ENCODE assay signal across 1 cellular context in the genomic region with DNA sequence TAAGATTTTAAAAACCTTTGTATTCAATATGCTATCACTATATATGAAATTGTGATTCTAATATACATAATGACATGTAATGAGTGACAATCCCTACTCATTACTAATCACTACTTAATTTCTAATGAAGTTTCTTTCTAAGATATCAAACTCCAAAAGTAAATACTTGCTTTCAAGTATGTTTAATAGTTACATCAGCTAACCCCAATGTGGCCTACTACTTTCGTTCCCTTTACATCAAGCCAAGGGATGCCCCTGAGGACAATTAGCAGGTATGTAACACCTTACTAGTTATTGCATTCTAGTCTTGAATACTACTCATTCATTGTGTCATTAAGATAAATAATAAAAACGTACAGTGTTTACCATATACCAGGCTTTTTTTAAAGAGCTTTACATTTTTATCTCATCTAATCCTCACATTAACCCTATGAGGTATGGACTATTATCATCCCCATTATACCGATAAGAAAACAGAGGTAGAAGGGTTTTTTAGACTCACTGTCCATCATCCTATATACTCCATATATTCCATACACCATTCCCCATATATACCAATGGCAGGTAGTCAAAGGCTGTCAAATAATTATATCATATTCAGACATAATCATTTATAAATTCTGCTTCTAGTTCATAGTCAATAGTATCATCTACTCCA.
A peak's percentile ranks its signal among the peaks of the same experiment; 100 is the strongest.
TF ChIP-seq lines count a peak whose summit lies in the region.

No MANE protein-coding gene starts in this region.

TF ChIP-seq in HepG2, 621 proteins besides CTCF, POLR2A, EP300 and RAD21:
- TF ChIP-seq, protein P1, sequence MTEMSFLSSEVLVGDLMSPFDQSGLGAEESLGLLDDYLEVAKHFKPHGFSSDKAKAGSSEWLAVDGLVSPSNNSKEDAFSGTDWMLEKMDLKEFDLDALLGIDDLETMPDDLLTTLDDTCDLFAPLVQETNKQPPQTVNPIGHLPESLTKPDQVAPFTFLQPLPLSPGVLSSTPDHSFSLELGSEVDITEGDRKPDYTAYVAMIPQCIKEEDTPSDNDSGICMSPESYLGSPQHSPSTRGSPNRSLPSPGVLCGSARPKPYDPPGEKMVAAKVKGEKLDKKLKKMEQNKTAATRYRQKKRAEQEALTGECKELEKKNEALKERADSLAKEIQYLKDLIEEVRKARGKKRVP (CRISPR knock-in tag; IDR thresholded peaks at IDR 0.05), result peak in 1 of 2 experiments; percentile 12; a peak in 1 of 4 replicates
- TF ChIP-seq CAMTA2 (CRISPR knock-in tag; IDR thresholded peaks at IDR 0.05; ENCODE audit: borderline replicate concordance), result no peak
- TF ChIP-seq ZNF652 (CRISPR knock-in tag; IDR thresholded peaks at IDR 0.05; ENCODE audit: borderline replicate concordance, low read depth), result peak; percentile 70; the same call in 1 of the 2 replicates
- peak; percentile 78 for TF ChIP-seq ZNF629 (CRISPR knock-in tag; conservative IDR thresholded peaks at IDR 0.05)
